1 cellular context compared by ENCODE assay signal in genomic region chr2:63588385-63589147, GRCh38.
A peak's percentile ranks its signal among the peaks of the same experiment; 100 is the strongest.
TF ChIP-seq lines count a peak whose summit lies in the region.

Gene MDH1 (plus strand): TSS chr2:63588963. CDS start chr2:63589044, 81 bp downstream.
Gene WDPCP (minus strand): TSS chr2:63588477. CDS start chr2:63588271, 206 bp downstream.

TF ChIP-seq in HepG2, 621 proteins besides CTCF, POLR2A, EP300 and RAD21 (continued from another document and continues in another):
- TF ChIP-seq ZC3H4 (CRISPR knock-in tag; IDR thresholded peaks at IDR 0.05; ENCODE audit: borderline replicate concordance) (no peak), ZNF512B (CRISPR knock-in tag; IDR thresholded peaks at IDR 0.05; ENCODE audit: borderline replicate concordance) (no peak), SRSF1 (optimal IDR thresholded peaks at IDR 0.05; ENCODE audit: low read depth, low read length) (no peak), ZNF614 (CRISPR knock-in tag; IDR thresholded peaks at IDR 0.05; ENCODE audit: borderline replicate concordance) (peak; percentile 94), ZSCAN9 (CRISPR knock-in tag; IDR thresholded peaks at IDR 0.05; ENCODE audit: borderline replicate concordance) (peak; percentile 70), KLF12 (CRISPR knock-in tag; IDR thresholded peaks at IDR 0.05; ENCODE audit: borderline replicate concordance) (no peak), ZBTB46 (CRISPR knock-in tag; IDR thresholded peaks at IDR 0.05; ENCODE audit: borderline replicate concordance) (no peak), ELK4 (CRISPR knock-in tag; IDR thresholded peaks at IDR 0.05; ENCODE audit: borderline replicate concordance) (no peak), ZSCAN21 (CRISPR knock-in tag; IDR thresholded peaks at IDR 0.05; ENCODE audit: borderline replicate concordance) (no peak), SP140L (CRISPR knock-in tag; IDR thresholded peaks at IDR 0.05; ENCODE audit: borderline replicate concordance) (peak; percentile 84; the same call in 1 of the 2 replicates), PAX8 (CRISPR knock-in tag; IDR thresholded peaks at IDR 0.05; ENCODE audit: borderline replicate concordance) (no peak), POGZ (CRISPR knock-in tag; IDR thresholded peaks at IDR 0.05) (peak; percentile 98), ZKSCAN1 (IDR thresholded peaks at IDR 0.05; ENCODE audit: low read length) (no peak), ZNF121 (CRISPR knock-in tag; IDR thresholded peaks at IDR 0.05) (no peak), ZNF138 (CRISPR knock-in tag; IDR thresholded peaks at IDR 0.05; ENCODE audit: low read depth) (no peak), ZSCAN31 (CRISPR knock-in tag; IDR thresholded peaks at IDR 0.05; ENCODE audit: low read depth) (peak; percentile 25; the same call in 1 of the 2 replicates), ZNF772 (CRISPR knock-in tag; IDR thresholded peaks at IDR 0.05) (peak; percentile 89), DNMT1 (CRISPR knock-in tag; IDR thresholded peaks at IDR 0.05) (0 out of 2 replicates have a peak, but pooled peaks have one; percentile 25), AFF4 (CRISPR knock-in tag; IDR thresholded peaks at IDR 0.05) (peak; percentile 71; the same call in 1 of the 2 replicates), MEIS2 (CRISPR knock-in tag; IDR thresholded peaks at IDR 0.05) (no peak; the same call in none of the 2 replicates), ZNF878 (CRISPR knock-in tag; IDR thresholded peaks at IDR 0.05) (no peak), TEAD2 (CRISPR knock-in tag; IDR thresholded peaks at IDR 0.05) (no peak), HHEX (CRISPR knock-in tag; IDR thresholded peaks at IDR 0.05) (peak; percentile 72), PHF21A (CRISPR knock-in tag; IDR thresholded peaks at IDR 0.05) (peak; percentile 99), NR2F6 (IDR thresholded peaks at IDR 0.05) (peak; percentile 73), NR2F6 (CRISPR knock-in tag; IDR thresholded peaks at IDR 0.05) (peak; percentile 58; the same call in 1 of the 2 replicates), HDAC1 (CRISPR knock-in tag; IDR thresholded peaks at IDR 0.05) (peak; percentile 92), BCL3 (CRISPR knock-in tag; IDR thresholded peaks at IDR 0.05) (peak; percentile 23), SIX4 (CRISPR knock-in tag; IDR thresholded peaks at IDR 0.05) (peak; percentile 72), ATF2 (CRISPR knock-in tag; IDR thresholded peaks at IDR 0.05) (peak; percentile 94), STAT5B (CRISPR knock-in tag; IDR thresholded peaks at IDR 0.05) (peak; percentile 22; the same call in 1 of the 2 replicates), CBX2 (IDR thresholded peaks at IDR 0.05; ENCODE audit: low read depth, low read length) (no peak), CBX2 (CRISPR knock-in tag; IDR thresholded peaks at IDR 0.05; ENCODE audit: low read depth) (no peak), ZNF709 (CRISPR knock-in tag; IDR thresholded peaks at IDR 0.05) (no peak; the same call in 1 of the 2 replicates), FOXP4 (CRISPR knock-in tag; IDR thresholded peaks at IDR 0.05) (peak; percentile 44; the same call in 1 of the 2 replicates), ZNF597 (CRISPR knock-in tag; IDR thresholded peaks at IDR 0.05) (peak; percentile 87; the same call in 1 of the 2 replicates), PAWR (CRISPR knock-in tag; IDR thresholded peaks at IDR 0.05; ENCODE audit: borderline replicate concordance) (no peak), SNAPC4 (CRISPR knock-in tag; IDR thresholded peaks at IDR 0.05) (peak; percentile 93), NR0B2 (CRISPR knock-in tag; IDR thresholded peaks at IDR 0.05) (no peak)
